In the genomic region with DNA sequence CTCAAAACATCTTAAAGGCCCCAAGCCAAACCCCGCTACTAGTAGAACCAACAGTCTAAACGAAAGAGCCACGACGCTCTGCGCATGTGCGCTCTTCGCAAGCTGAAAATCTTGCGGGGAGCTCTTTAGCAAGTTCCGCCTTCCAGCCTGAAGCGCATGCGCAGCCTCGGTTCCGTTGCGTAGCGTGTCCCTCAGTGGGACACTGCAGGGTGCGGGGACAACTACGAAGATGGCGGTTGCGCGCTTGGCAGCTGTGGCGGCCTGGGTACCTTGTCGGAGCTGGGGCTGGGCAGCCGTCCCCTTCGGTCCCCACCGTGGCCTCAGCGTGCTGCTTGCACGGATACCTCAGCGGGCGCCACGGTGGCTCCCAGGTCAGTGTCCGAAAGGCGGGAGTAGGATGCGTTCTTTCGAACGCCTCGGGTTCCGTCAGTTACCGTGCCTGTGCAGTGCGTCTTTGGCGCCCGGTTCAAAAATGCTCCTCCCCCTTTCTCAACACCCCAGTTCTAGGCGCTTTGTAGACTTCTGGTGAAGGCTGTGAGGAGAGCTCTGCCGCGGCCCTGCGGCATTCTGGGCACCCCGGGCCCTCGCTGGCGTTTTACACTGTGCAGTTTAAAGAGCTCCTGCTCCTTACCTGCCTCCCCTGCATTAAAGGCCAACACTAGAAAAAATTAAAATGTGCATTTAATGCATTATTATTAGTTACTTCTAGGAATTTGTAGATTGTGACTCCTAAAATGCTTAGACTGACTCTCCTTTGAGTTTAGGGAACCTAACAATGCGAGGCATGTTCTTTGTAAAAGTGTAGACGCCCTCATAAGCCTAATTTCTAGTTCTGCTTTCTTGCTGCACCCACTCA, we compare ENCODE assay signal across 8 cellular contexts. TPM values are rescaled to one million over a fixed set of nuclear protein-coding genes. Genes with fewer than 3 reads are reported as not detected.
DNase-seq lines count a peak whose midpoint lies in the region; ATAC-seq and TF ChIP-seq lines count a peak whose summit lies in the region.

Gene ABHD10, plus strand, starts transcription at position 194 of the 856 bp plus-strand sequence. Its CDS starts 36 bp downstream, at position 230.

- peaks cover 0 to 30% of the 10 kb centered on the region in 2 donors for H3K4me1 ChIP-seq in left lung

- no peaks in the 10 kb centered on the region for H3K27me3 ChIP-seq in BJ (ENCODE audit: control insufficient read depth, insufficient read depth, low read length)
- H3K27me3 ChIP-seq in left lung: no peaks in the 10 kb centered on the region

- H3K27ac ChIP-seq in left lung: peak within 1 kb of the TSS; percentile 86 to 95

- TF ChIP-seq CTCF in BJ (IDR thresholded peaks at IDR 0.05; ENCODE audit: insufficient read depth, low read depth, low read length): no peak
- TF ChIP-seq CTCF in left lung (IDR thresholded peaks at IDR 0.05): peak in 1 of 2 donors; percentile 4

- ATAC-seq in HG03460 (IDR thresholded peaks at IDR 0.05; ENCODE audit: unreplicated experiment): peak; percentile 94
- peak; percentile 98 for ATAC-seq in left lung

- no peaks in the 10 kb centered on the region for H3K9me3 ChIP-seq in left lung

- H3K4me3 ChIP-seq in BJ (ENCODE audit: low read depth, low read length) (peak within 1 kb of the TSS; percentile 78), left lung (peak within 1 kb of the TSS; percentile 81 to 83)

- DNase-seq in BJ (ENCODE audit: low read depth) (peak; percentile 95), GM19240 (ENCODE audit: insufficient read length, low spot score) (peak; percentile 73), NCI-H69 (lab: John Stamatoyannopoulos, UW) (peak; percentile 98), dermis blood vessel endothelial cell (peak; percentile 99), left lung (peak; percentile 98 to 99)
- peak; percentile 98 for DNase-seq in activated CD4-positive, alpha-beta T cell treated with anti-CD3 and anti-CD28 coated beads, Interleukin-2, amount 50 U/mL, for 1 hour
- peak; percentile 95 for DNase-seq in stimulated activated CD4-positive, alpha-beta T cell treated with anti-CD3 and anti-CD28 coated beads, Interleukin-2, amount 100 ng/mL, for 48 hours

- POLR2A ChIA-PET in BJ (lab: Charles Lee): interaction anchor here (0.5 to 0.8 kb wide), 7 partner anchors 10 to 388 kb away, joined by 3 to 10 read pairs (median 4); no protein-coding TSS in a partner anchor

- H3K36me3 ChIP-seq in BJ (ENCODE audit: control insufficient read depth, insufficient read depth, low read length) (no peaks in the 10 kb centered on the region), left lung (no peaks in the 10 kb centered on the region)

- CTCF ChIA-PET in BJ (lab: Yijun Ruan, JAX): interaction anchor here (0.7 to 5.4 kb wide), 9 partner anchors 11 to 401 kb away, joined by 3 to 34 read pairs (median 5); no protein-coding TSS in a partner anchor

- intact Hi-C loops in left lung (cut with DNase I): no loop called here

RNA-seq across cellular contexts. Expression of gene ABHD10, which starts in this region (rescaled TPM):
- polyA plus RNA-seq in BJ (2011; rRNA removed): 12.6 and 21.1 TPM in 2 replicates
- polyA minus RNA-seq in BJ (2011; rRNA and poly(A)+ RNA removed): 9.6 and 11.3 TPM in 2 replicates
- total RNA-seq in dermis blood vessel endothelial cell (26.2 and 45.9 TPM in 2 replicates), left lung (10 to 100 TPM; 22.7 to 27.3 TPM)

Comparison
In these comparisons a context has a peak if more than half of its experiments do, and no peak if none do; other contexts are left out.
1. Peak in every context shown above with its lines: DNase-seq, ATAC-seq, H3K4me3 ChIP-seq and H3K27ac ChIP-seq.